17 cellular contexts compared by ENCODE assay signal in the genomic region with DNA sequence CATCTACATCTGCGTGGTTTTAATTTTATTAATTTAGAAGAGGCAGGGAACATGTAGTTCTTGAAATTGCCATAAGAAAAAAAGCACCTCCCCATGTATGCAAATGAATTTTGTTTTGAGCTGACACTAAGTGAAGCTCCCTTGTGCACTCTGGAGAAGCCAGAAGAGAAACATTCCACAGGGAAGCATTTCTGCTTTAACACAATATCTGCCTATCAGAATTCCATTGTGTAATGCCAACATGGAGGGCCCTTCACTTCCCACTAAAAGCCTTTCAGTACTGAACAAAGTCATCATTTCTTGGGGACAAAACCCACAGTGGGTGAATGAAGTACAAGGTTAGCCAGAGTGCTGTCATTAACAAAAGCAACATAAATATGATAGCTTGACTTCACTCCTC. TPM values are rescaled to one million over a fixed set of nuclear protein-coding genes. Genes with fewer than 3 reads are reported as not detected.
DNase-seq lines count a peak whose midpoint lies in the region; ATAC-seq, FAIRE-seq and TF ChIP-seq lines count a peak whose summit lies in the region.
"Had no signal": no experiment of that assay in that cellular context is flagged by ENCODE, and none has a peak within 500 bp of the region (broad histone marks: within the 10 kb centered on the region; RNA-seq: fewer than 3 reads in every experiment).

No MANE protein-coding gene starts in this region.

- DNase-seq in NCI-H2029 treated with DMSO at 0.1 percent for 48 hours (lab: John Stamatoyannopoulos, UW) (peak; percentile 21), astrocyte (ENCODE audit: low read depth) (no peak), left ventricle myocardium superior (no peak), RKO (ENCODE audit: low spot score) (no peak)
- DNase-seq: activated CD4-positive, alpha-beta T cell treated with anti-CD3 and anti-CD28 coated beads for 36 hours; activated T-cell treated with anti-CD3 and anti-CD28 coated beads for 4 hours; colonic mucosa; KG1; NCI-H774; RPMI8226; stimulated activated CD4-positive, alpha-beta T cell treated with anti-CD3 and anti-CD28 coated beads, Interleukin-12 subunit alpha, Interleukin-12 subunit beta, amount 100 ng/mL, for 4 hours had no signal

- peak overlapping the region; percentile 96 for H3K27ac Mint-ChIP-seq in astrocyte (ENCODE audit: unreplicated experiment)
- H3K27ac Mint-ChIP-seq: activated CD4-positive, alpha-beta T cell treated with anti-CD3 and anti-CD28 coated beads for 36 hours; activated naive CD4-positive, alpha-beta T cell treated with anti-CD3 and anti-CD28 coated beads, Interleukin-2, amount 50 U/mL, for 72 hours had no signal

- no peaks in the 10 kb centered on the region for H3K36me3 Mint-ChIP-seq in astrocyte (ENCODE audit: low read depth, unreplicated experiment)
- H3K36me3 Mint-ChIP-seq: activated naive CD4-positive, alpha-beta T cell treated with anti-CD3 and anti-CD28 coated beads, Interleukin-2, amount 50 U/mL, for 72 hours had no signal

- FAIRE-seq in astrocyte (lab: Jason Lieb, UNC), result no peak

- TF ChIP-seq CTCF in astrocyte (IDR thresholded peaks at IDR 0.05; ENCODE audit: insufficient read depth, low read depth, low read length) (no peak), gastroesophageal sphincter (IDR thresholded peaks at IDR 0.05) (no peak)

- no peak for TF ChIP-seq EP300 in gastroesophageal sphincter (IDR thresholded peaks at IDR 0.05)

- no peaks in the 10 kb centered on the region for H3K36me3 ChIP-seq in astrocyte (ENCODE audit: insufficient read depth, low read length)
- H3K36me3 ChIP-seq in skeletal muscle tissue (ENCODE audit: control insufficient read depth in 3 of 3, insufficient read depth in 3 of 3, low read length in 3 of 3), result no peaks in the 10 kb centered on the region
- peaks cover 0 to 15% of the 10 kb centered on the region in 2 donors for H3K36me3 ChIP-seq in gastroesophageal sphincter
- H3K36me3 ChIP-seq: colonic mucosa, HAP-1 had no signal

- TF ChIP-seq POLR2A in gastroesophageal sphincter (IDR thresholded peaks at IDR 0.05), result no peak

- H3K4me3 Mint-ChIP-seq in astrocyte (ENCODE audit: unreplicated experiment), result no peak overlapping the region
- H3K4me3 Mint-ChIP-seq: activated CD4-positive, alpha-beta T cell treated with anti-CD3 and anti-CD28 coated beads for 36 hours had no signal

- H2AFZ ChIP-seq in astrocyte (ENCODE audit: low read depth, low read length), result peak overlapping the region; percentile 44

- no peaks in the 10 kb centered on the region for H4K20me1 ChIP-seq in astrocyte (ENCODE audit: insufficient read depth, low read length)
- H4K20me1 ChIP-seq: BLaER1 treated with 17β-estradiol and CSF1 and Interleukin-3, amounts not matched to agents 10 nM and 100 nM had no signal

- H3K4me1 ChIP-seq in astrocyte (ENCODE audit: insufficient read depth, low read length), result peaks cover 16% of the 10 kb centered on the region
- no peaks in the 10 kb centered on the region for H3K4me1 ChIP-seq in skeletal muscle tissue (ENCODE audit: control insufficient read depth in 3 of 3, insufficient read depth in 3 of 3, low read length in 3 of 3)
- H3K4me1 ChIP-seq in gastroesophageal sphincter, result peaks cover 0 to 8% (median 0%) of the 10 kb centered on the region in 3 donors
- H3K4me1 ChIP-seq: colonic mucosa, HAP-1 had no signal

- H3K4me3 ChIP-seq in astrocyte (ENCODE audit: insufficient read depth, low read depth, low read length) (no peak overlapping the region), skeletal muscle tissue (ENCODE audit: low read length in 3 of 3) (no peak overlapping the region), gastroesophageal sphincter (no peak overlapping the region)
- H3K4me3 ChIP-seq: BLaER1 treated with 17β-estradiol and CSF1 and Interleukin-3, amounts not matched to agents 10 nM and 100 nM; colonic mucosa; HAP-1 had no signal

- WGBS in gastroesophageal sphincter (ENCODE audit: low coverage in 1 of 2), 2 donors, result 69 to 100% methylated on average over 1 of the region's 1 CpG

- H3K27ac ChIP-seq in astrocyte (ENCODE audit: low read depth, low read length) (peak overlapping the region; percentile 69), skeletal muscle tissue (ENCODE audit: low read depth, low read length) (peak overlapping the region; percentile 7), gastroesophageal sphincter (peak overlapping the region in 2 of 4 donors; percentile 38 to 40)
- H3K27ac ChIP-seq: colonic mucosa had no signal

- H3K79me2 ChIP-seq in astrocyte (ENCODE audit: insufficient read depth, low read length), result no peaks in the 10 kb centered on the region

- no peaks in the 10 kb centered on the region for H3K27me3 Mint-ChIP-seq in astrocyte (ENCODE audit: low read depth, unreplicated experiment)
- H3K27me3 Mint-ChIP-seq: activated CD4-positive, alpha-beta T cell treated with anti-CD3 and anti-CD28 coated beads for 36 hours had no signal

- H3K9ac ChIP-seq in astrocyte (ENCODE audit: low read length) (peak overlapping the region; percentile 13), skeletal muscle tissue (ENCODE audit: low read depth in 1 of 3, low read length in 3 of 3) (no peak overlapping the region)
- H3K9ac ChIP-seq: BLaER1 treated with 17β-estradiol and CSF1 and Interleukin-3, amounts not matched to agents 10 nM and 100 nM had no signal

- no peaks in the 10 kb centered on the region for H3K9me3 Mint-ChIP-seq in astrocyte (ENCODE audit: unreplicated experiment)

- H3K4me1 Mint-ChIP-seq in astrocyte (ENCODE audit: low read depth, unreplicated experiment), result peaks cover 24% of the 10 kb centered on the region
- H3K4me1 Mint-ChIP-seq: activated CD4-positive, alpha-beta T cell treated with anti-CD3 and anti-CD28 coated beads for 36 hours had no signal

- H3K9me3 ChIP-seq in astrocyte (ENCODE audit: insufficient read depth, low read depth, low read length) (no peaks in the 10 kb centered on the region), skeletal muscle tissue (ENCODE audit: control insufficient read depth in 3 of 3, low read length in 3 of 3) (no peaks in the 10 kb centered on the region), gastroesophageal sphincter (no peaks in the 10 kb centered on the region)
- H3K9me3 ChIP-seq: colonic mucosa, HAP-1 had no signal

- H3K27me3 ChIP-seq in astrocyte (ENCODE audit: insufficient read depth, low read length) (no peaks in the 10 kb centered on the region), skeletal muscle tissue (ENCODE audit: control insufficient read depth in 3 of 3, insufficient read depth in 3 of 3, low read length in 3 of 3) (no peaks in the 10 kb centered on the region), gastroesophageal sphincter (no peaks in the 10 kb centered on the region)
- H3K27me3 ChIP-seq: BLaER1 treated with 17β-estradiol and CSF1 and Interleukin-3, amounts not matched to agents 10 nM and 100 nM; colonic mucosa had no signal

- peak; percentile 10 for ATAC-seq in left ventricle myocardium superior
- no peak for ATAC-seq in GM19397 (IDR thresholded peaks at IDR 0.05; ENCODE audit: unreplicated experiment)
- ATAC-seq in gastroesophageal sphincter, result no peak
- ATAC-seq: activated CD4-positive, alpha-beta T cell treated with anti-CD3 and anti-CD28 coated beads for 36 hours; activated naive CD4-positive, alpha-beta T cell treated with anti-CD3 and anti-CD28 coated beads, Interleukin-2, amount 50 U/mL, for 72 hours had no signal

- intact Hi-C loops in left ventricle myocardium superior (cut with micrococcal nuclease), result no loop called here

- H3K4me2 ChIP-seq in astrocyte (ENCODE audit: low read length), result peak overlapping the region; percentile 35

RNA-seq across cellular contexts. Expression of a gene that starts 59.7 kb away (rescaled TPM):
- total RNA-seq in astrocyte (9.2 and 9.9 TPM in 2 replicates), left ventricle myocardium superior (18.9 TPM), skeletal muscle tissue (59.5 TPM), gastroesophageal sphincter (10 to 100 TPM; 13.6 to 19.8 (median 17.3) TPM)
